In genomic region chr19:17420267-17420924, GRCh38 we compare ENCODE assay signal across 8 cellular contexts. TPM values are rescaled to one million over a fixed set of nuclear protein-coding genes. Genes with fewer than 3 reads are reported as not detected.
DNase-seq lines count a peak whose midpoint lies in the region; ATAC-seq, FAIRE-seq and TF ChIP-seq lines count a peak whose summit lies in the region.

No MANE protein-coding gene starts in this region.

- TF ChIP-seq CTCF in brain (conservative IDR thresholded peaks at IDR 0.05) (peak in 1 of 2 experiments; percentile 36), kidney (IDR thresholded peaks at IDR 0.05; ENCODE audit: borderline replicate concordance, extremely low read depth, insufficient read depth) (no peak)

- intact Hi-C loops in kidney (cut with DNase I), result no loop called here

- peak overlapping the region; percentile 84 to 85 for H3K4me3 ChIP-seq in kidney (ENCODE audit: low read length in 2 of 2)

- peaks cover 14% of the 10 kb centered on the region for H3K36me3 Mint-ChIP-seq in brain

- peak overlapping the region; percentile 90 to 94 (median 93) for H3K4me3 Mint-ChIP-seq in brain

- peak overlapping the region; percentile 23 to 63 for H3K27ac ChIP-seq in kidney (ENCODE audit: low read depth in 2 of 2, low read length in 2 of 2)

- peak overlapping the region; percentile 29 to 71 for H3K9ac ChIP-seq in kidney (ENCODE audit: low read length in 2 of 2)

- DNase-seq in NCI-H524 (lab: John Stamatoyannopoulos, UW), result peak; percentile 47 to 69
- no peak for DNase-seq in NCI-H524 treated with DMSO at 0.1 percent for 48 hours (lab: John Stamatoyannopoulos, UW)
- DNase-seq in RCC 7860 (ENCODE audit: low spot score), result peak; percentile 5
- DNase-seq in kidney, result peak; percentile 87
- peak; percentile 59 for DNase-seq in stimulated activated CD8-positive, alpha-beta memory T cell treated with anti-CD3 and anti-CD28 coated beads, Interleukin-4, amount 100 ng/mL, for 48 hours

- peaks cover 0 to 3% (median 0%) of the 10 kb centered on the region in 5 experiments for H3K9me3 Mint-ChIP-seq in brain

- H3K4me1 Mint-ChIP-seq in brain, result peaks cover 41% of the 10 kb centered on the region

- ATAC-seq in HG02840 (IDR thresholded peaks at IDR 0.05; ENCODE audit: low FRiP score, unreplicated experiment), result peak; percentile 19
- ATAC-seq in HG02870 (IDR thresholded peaks at IDR 0.05; ENCODE audit: unreplicated experiment), result no peak

- no peaks in the 10 kb centered on the region for H3K9me3 ChIP-seq in kidney (ENCODE audit: control insufficient read depth in 1 of 2, low read length in 2 of 2)

- H3K36me3 ChIP-seq in kidney (ENCODE audit: control insufficient read depth in 1 of 2, insufficient read depth in 2 of 2, low read length in 2 of 2), result no peaks in the 10 kb centered on the region

- peaks cover 0 to 10% of the 10 kb centered on the region in 2 donors for H3K4me1 ChIP-seq in kidney (ENCODE audit: control insufficient read depth in 1 of 2, insufficient read depth in 1 of 2, low read depth in 1 of 2, low read length in 2 of 2)

- H3K27ac Mint-ChIP-seq in brain, result peak overlapping the region; percentile 68 to 89 (median 71)

- FAIRE-seq in RCC 7860 (lab: Jason Lieb, UNC) (no peak), kidney (lab: Jason Lieb, UNC) (no peak)

- H3K27me3 Mint-ChIP-seq in brain, result peaks cover 4% of the 10 kb centered on the region

RNA-seq across cellular contexts. Expression of gene MVB12A, which starts 0.5 kb away (rescaled TPM):
- 64.9 TPM for polyA plus RNA-seq in brain (ENCODE audit: insufficient read depth, low read depth, low replicate concordance)
- total RNA-seq in kidney, result 57.6 TPM
- polyA plus RNA-seq in kidney (ENCODE audit: insufficient read depth, low read depth, low replicate concordance), result 88.3 TPM

RNA-seq across cellular contexts. Expression of gene BST2, which starts 15.0 kb away (rescaled TPM):
- polyA plus RNA-seq in brain (ENCODE audit: insufficient read depth, low read depth, low replicate concordance), result 39.4 TPM
- total RNA-seq in kidney, result 89.6 TPM
- 250 TPM for polyA plus RNA-seq in kidney (ENCODE audit: insufficient read depth, low read depth, low replicate concordance)

RNA-seq across cellular contexts. Expression of gene CCDC194, which starts 26.4 kb away (rescaled TPM):
- polyA plus RNA-seq in brain (ENCODE audit: insufficient read depth, low read depth, low replicate concordance) (not detected), kidney (ENCODE audit: insufficient read depth, low read depth, low replicate concordance) (not detected)
- 0.57 TPM for total RNA-seq in kidney

RNA-seq across cellular contexts. Expression of gene TMEM221, which starts 28.1 kb away (rescaled TPM):
- 1.3 TPM for polyA plus RNA-seq in brain (ENCODE audit: insufficient read depth, low read depth, low replicate concordance)
- 0.13 TPM for total RNA-seq in kidney
- polyA plus RNA-seq in kidney (ENCODE audit: insufficient read depth, low read depth, low replicate concordance), result not detected

RNA-seq across cellular contexts. Expression of gene NXNL1, which starts 40.3 kb away (rescaled TPM):
- not detected for polyA plus RNA-seq in brain (ENCODE audit: insufficient read depth, low read depth, low replicate concordance)
- not detected for total RNA-seq in kidney
- not detected for polyA plus RNA-seq in kidney (ENCODE audit: insufficient read depth, low read depth, low replicate concordance)
